Comparison of ENCODE assay signal across 39 cellular contexts in the genomic region with DNA sequence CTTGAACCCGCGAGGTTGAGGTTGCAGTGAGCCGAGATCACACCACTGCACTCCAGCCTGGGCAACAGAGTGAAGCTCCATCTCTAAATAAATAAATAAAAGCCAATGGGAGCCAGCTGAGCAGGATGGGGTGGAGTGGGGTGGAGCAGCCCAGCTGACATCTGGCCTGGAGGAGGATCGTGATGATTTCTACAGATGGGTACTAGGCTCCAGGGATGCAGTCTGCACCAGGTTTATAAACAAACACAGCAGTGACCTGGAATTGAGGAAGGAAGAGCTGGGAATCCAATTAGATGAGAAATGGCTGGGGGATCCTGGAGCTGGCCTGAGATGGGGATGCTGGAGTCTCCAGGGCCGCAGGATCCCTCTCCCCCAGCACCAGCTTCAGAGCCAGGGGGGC. TPM values are rescaled to one million over a fixed set of nuclear protein-coding genes. Genes with fewer than 3 reads are reported as not detected.
DNase-seq lines count a peak whose midpoint lies in the region; ATAC-seq and TF ChIP-seq lines count a peak whose summit lies in the region.
"Had no signal": no experiment of that assay in that cellular context is flagged by ENCODE, and none has a peak within 500 bp of the region (broad histone marks: within the 10 kb centered on the region; RNA-seq: fewer than 3 reads in every experiment).

No MANE protein-coding gene starts in this region.

- H3K36me3 ChIP-seq in testis (ENCODE audit: low read depth, missing control alignments), result no peaks in the 10 kb centered on the region
- H3K36me3 ChIP-seq: ascending aorta, cardiac muscle cell, Peyer's patch, right lobe of liver, suprapubic skin had no signal

- H3K4me3 Mint-ChIP-seq in activated T-cell treated with anti-CD3 and anti-CD28 coated beads, Interleukin-2, amount 50 U/mL, for 72 hours, result no peak overlapping the region
- H3K4me3 Mint-ChIP-seq: activated CD8-positive, alpha-beta T cell treated with anti-CD3 and anti-CD28 coated beads for 36 hours; activated naive CD8-positive, alpha-beta T cell treated with anti-CD3 and anti-CD28 coated beads, Interleukin-2, amount 10 ng/mL, durations not matched to agents 7 days and 5 days; CD8-positive, alpha-beta T cell; effector memory CD8-positive, alpha-beta T cell; nephron progenitor cell; stimulated activated memory B cell treated with anti-CD40 and anti-IgM and Interleukin-4, amounts not matched to agents 10 μg/mL and 1 μg/mL and 100 μg/mL, for 72 hours had no signal

- H3K9me3 Mint-ChIP-seq in activated T-cell treated with anti-CD3 and anti-CD28 coated beads, Interleukin-2, amount 50 U/mL, for 72 hours, result no peaks in the 10 kb centered on the region
- H3K9me3 Mint-ChIP-seq: CD8-positive, alpha-beta T cell; effector memory CD8-positive, alpha-beta T cell had no signal

- H3K27me3 ChIP-seq in testis, result no peaks in the 10 kb centered on the region
- H3K27me3 ChIP-seq: ascending aorta, cardiac muscle cell, Peyer's patch, right lobe of liver, suprapubic skin had no signal

- DNase-seq in DMS53 (lab: John Stamatoyannopoulos, UW) (peak; percentile 58), DMS53 treated with DMSO at 0.1 percent for 48 hours (lab: John Stamatoyannopoulos, UW; ENCODE audit: unreplicated experiment) (no peak), M059J (ENCODE audit: low read depth) (peak; percentile 22), SHP77 treated with DMSO at 0.1 percent for 48 hours (lab: John Stamatoyannopoulos, UW) (peak; percentile 49), left colon (peak in 1 of 2 donors; percentile 17), ureter (ENCODE audit: low spot score) (no peak), testis (no peak)
- no peak for DNase-seq in activated T-cell treated with anti-CD3 and anti-CD28 coated beads, Interleukin-2, amount 50 U/mL, for 72 hours
- DNase-seq: 8988T; activated CD4-positive, alpha-beta T cell treated with anti-CD3 and anti-CD28 coated beads for 1 hour; activated CD8-positive, alpha-beta T cell treated with anti-CD3 and anti-CD28 coated beads for 36 hours; activated effector memory CD4-positive, alpha-beta T cell treated with anti-CD3 and anti-CD28 coated beads, Interleukin-2, amount 50 U/mL, for 16 hours; activated naive CD8-positive, alpha-beta T cell treated with anti-CD3 and anti-CD28 coated beads, Interleukin-2, amount 10 ng/mL, durations not matched to agents 7 days and 5 days; DND-41; effector memory CD8-positive, alpha-beta T cell; HCEC 1CT; head of caudate nucleus; mammary epithelial cell; NCI-H1105 treated with DMSO at 0.1 percent for 48 hours; NCI-H2081 treated with DMSO at 0.1 percent for 48 hours; NCI-H446 treated with DMSO at 0.1 percent for 48 hours; nephron progenitor cell; Peyer's patch; stimulated activated CD4-positive, alpha-beta T cell treated with anti-CD3 and anti-CD28 coated beads, Interleukin-12 subunit alpha, Interleukin-12 subunit beta, amount 100 ng/mL, for 4 hours; stimulated activated CD4-positive, alpha-beta T cell treated with anti-CD3 and anti-CD28 coated beads, Interleukin-4, amount 100 ng/mL, for 4 hours; T-helper 2 cell had no signal

- no peak for TF ChIP-seq POLR2A in testis (IDR thresholded peaks at IDR 0.05)

- no peak for TF ChIP-seq CTCF in testis (IDR thresholded peaks at IDR 0.05)

- H3K9me3 ChIP-seq in testis, result no peaks in the 10 kb centered on the region
- H3K9me3 ChIP-seq: Peyer's patch, right lobe of liver, suprapubic skin had no signal

- H3K36me3 Mint-ChIP-seq in activated T-cell treated with anti-CD3 and anti-CD28 coated beads, Interleukin-2, amount 50 U/mL, for 72 hours (ENCODE audit: insufficient read depth in 2 of 2), result no peaks in the 10 kb centered on the region
- H3K36me3 Mint-ChIP-seq: activated naive CD8-positive, alpha-beta T cell treated with anti-CD3 and anti-CD28 coated beads, Interleukin-2, amount 10 ng/mL, durations not matched to agents 7 days and 5 days; CD8-positive, alpha-beta T cell; stimulated activated memory B cell treated with anti-CD40 and anti-IgM and Interleukin-4, amounts not matched to agents 10 μg/mL and 1 μg/mL and 100 μg/mL, for 72 hours had no signal

- no peak overlapping the region for H3K27ac ChIP-seq in testis
- H3K27ac ChIP-seq: ascending aorta, cardiac muscle cell, coronary artery, parathyroid adenoma, Peyer's patch, right lobe of liver, suprapubic skin had no signal

- 76 to 77% methylated on average over 5 of the region's 5 CpGs for WGBS in testis, 2 donors

- no peak overlapping the region for H3K27ac Mint-ChIP-seq in activated T-cell treated with anti-CD3 and anti-CD28 coated beads, Interleukin-2, amount 50 U/mL, for 72 hours
- H3K27ac Mint-ChIP-seq: activated CD8-positive, alpha-beta T cell treated with anti-CD3 and anti-CD28 coated beads for 36 hours; activated naive CD8-positive, alpha-beta T cell treated with anti-CD3 and anti-CD28 coated beads, Interleukin-2, amount 10 ng/mL, durations not matched to agents 7 days and 5 days; CD8-positive, alpha-beta T cell; effector memory CD8-positive, alpha-beta T cell; nephron progenitor cell; stimulated activated memory B cell treated with anti-CD40 and anti-IgM and Interleukin-4, amounts not matched to agents 10 μg/mL and 1 μg/mL and 100 μg/mL, for 72 hours had no signal

- intact Hi-C loops in left colon (cut with DNase I, micrococcal nuclease), result no loop called here
- intact Hi-C loops in testis (cut with DNase I; ENCODE audit: low total_unique reads), result no loop called here

- peaks cover 23% of the 10 kb centered on the region for H3K4me1 ChIP-seq in testis
- H3K4me1 ChIP-seq: parathyroid adenoma had no signal

- peak; percentile 46 for ATAC-seq in left colon
- no peak for ATAC-seq in activated T-cell treated with anti-CD3 and anti-CD28 coated beads, Interleukin-2, amount 50 U/mL, for 72 hours (replicated peaks in 1 of 2)
- ATAC-seq: activated CD8-positive, alpha-beta T cell treated with anti-CD3 and anti-CD28 coated beads for 36 hours; CD8-positive, alpha-beta T cell; effector memory CD8-positive, alpha-beta T cell; right lobe of liver; stimulated activated memory B cell treated with anti-CD40 and anti-IgM and Interleukin-4, amounts not matched to agents 10 μg/mL and 1 μg/mL and 100 μg/mL, for 72 hours had no signal

- no peak overlapping the region for H3K4me3 ChIP-seq in testis
- H3K4me3 ChIP-seq: ascending aorta, cardiac muscle cell, coronary artery, Peyer's patch, right lobe of liver, suprapubic skin had no signal

- H3K27me3 Mint-ChIP-seq in activated T-cell treated with anti-CD3 and anti-CD28 coated beads, Interleukin-2, amount 50 U/mL, for 72 hours (ENCODE audit: low read depth), result no peaks in the 10 kb centered on the region
- H3K27me3 Mint-ChIP-seq: activated CD8-positive, alpha-beta T cell treated with anti-CD3 and anti-CD28 coated beads for 36 hours had no signal

- no peaks in the 10 kb centered on the region for H3K4me1 Mint-ChIP-seq in activated T-cell treated with anti-CD3 and anti-CD28 coated beads, Interleukin-2, amount 50 U/mL, for 72 hours (ENCODE audit: low read depth)

RNA-seq across cellular contexts. Expression of gene GRIFIN, which starts 7.3 kb away (rescaled TPM):
- not detected in 2 replicates for total RNA-seq in M059J (2014; rRNA removed; shearing (Covaris generic))
- total RNA-seq in left colon (not detected), ureter (not detected), testis (not detected)
- not detected for total RNA-seq in activated T-cell treated with anti-CD3 and anti-CD28 coated beads, Interleukin-2, amount 50 U/mL, for 72 hours
- not detected for polyA plus RNA-seq in testis (ENCODE audit: insufficient read depth, low read depth, low replicate concordance)
- total RNA-seq: activated CD8-positive, alpha-beta T cell treated with anti-CD3 and anti-CD28 coated beads for 36 hours; activated naive CD8-positive, alpha-beta T cell treated with anti-CD3 and anti-CD28 coated beads, Interleukin-2, amount 10 ng/mL, durations not matched to agents 7 days and 5 days; ascending aorta; cardiac muscle cell; CD8-positive, alpha-beta T cell; fibroblast of villous mesenchyme; HT-29; mammary epithelial cell; MCF 10A; Peyer's patch; right lobe of liver; SK-MEL-5; suprapubic skin; urinary bladder had no signal
- polyA plus RNA-seq: cardiac muscle cell, mammary epithelial cell, urinary bladder had no signal

RNA-seq across cellular contexts. Expression of gene LFNG, which starts 36.1 kb away (rescaled TPM):
- total RNA-seq in M059J (2014; rRNA removed; shearing (Covaris generic)), result 4.9 and 11.9 TPM in 2 replicates
- total RNA-seq in left colon (10 to 100 TPM; 48.3 to 70.1 TPM), ureter (22.5 TPM), testis (10 to 100 TPM; 18.3 to 34.1 TPM)
- total RNA-seq in activated T-cell treated with anti-CD3 and anti-CD28 coated beads, Interleukin-2, amount 50 U/mL, for 72 hours, result 10 to 100 TPM; 23.0 to 30.0 TPM
- 10.1 TPM for polyA plus RNA-seq in testis (ENCODE audit: insufficient read depth, low read depth, low replicate concordance)

Comparison
In these comparisons a context has a peak if more than half of its experiments do, and no peak if none do; other contexts are left out.
1. DNase-seq: peak in DMS53 (single experiment), M059J (single experiment) and SHP77 treated with DMSO at 0.1 percent for 48 hours (single experiment); none in DMS53 treated with DMSO at 0.1 percent for 48 hours (single experiment), ureter (single experiment), activated T-cell treated with anti-CD3 and anti-CD28 coated beads, Interleukin-2, amount 50 U/mL, for 72 hours (0 of 2) and testis (single experiment).